Comparison of ENCODE assay signal across 12 cellular contexts in genomic region chr10:14039968-14040668, GRCh38.
DNase-seq lines count a peak whose midpoint lies in the region; ATAC-seq and TF ChIP-seq lines count a peak whose summit lies in the region.
"Had no signal": no experiment of that assay in that cellular context is flagged by ENCODE, and none has a peak within 500 bp of the region (broad histone marks: within the 10 kb centered on the region; RNA-seq: fewer than 3 reads in every experiment).

No MANE protein-coding gene starts in this region.

- POLR2A ChIA-PET in HEK293 (lab: Yijun Ruan, JAX), result no interaction called here

- H3K4me3 ChIP-seq in HEK293 (ENCODE audit: low read depth, low read length) (no peak overlapping the region), right lobe of liver (no peak overlapping the region)
- H3K4me3 ChIP-seq: cardiac muscle cell, gastrocnemius medialis, lung had no signal

- no peaks in the 10 kb centered on the region for H3K27me3 ChIP-seq in right lobe of liver
- H3K27me3 ChIP-seq: cardiac muscle cell, gastrocnemius medialis had no signal

- 56% methylated on average over 4 of the region's 4 CpGs for WGBS in right lobe of liver (ENCODE audit: insufficient coverage, low coverage, low lambda C conversion rate, missing lambda C conversion rate)

- H3K4me1 ChIP-seq in HEK293 (ENCODE audit: control insufficient read depth, insufficient read depth, low read length), result no peaks in the 10 kb centered on the region
- H3K4me1 ChIP-seq in right lobe of liver, result no peaks in the 10 kb centered on the region

- TF ChIP-seq POLR2A in erythroblast (IDR thresholded peaks at IDR 0.05; ENCODE audit: low read length), result no peak
- no peak for TF ChIP-seq POLR2A in right lobe of liver (IDR thresholded peaks at IDR 0.05)

- H3K27ac ChIP-seq in HEK293 (ENCODE audit: extremely low read depth, low read depth, low read length), result no peak overlapping the region
- H3K27ac ChIP-seq in right lobe of liver, result no peak overlapping the region
- H3K27ac ChIP-seq: cardiac muscle cell had no signal

- no peaks in the 10 kb centered on the region for H3K27me3 Mint-ChIP-seq in type B pancreatic cell

- H3K9me3 ChIP-seq in HEK293 (ENCODE audit: control insufficient read depth, insufficient read depth, low read depth, low read length) (no peaks in the 10 kb centered on the region), right lobe of liver (no peaks in the 10 kb centered on the region)
- H3K9me3 ChIP-seq: gastrocnemius medialis had no signal

- DNase-seq in erythroblast (lab: John Stamatoyannopoulos, UW), result peak; percentile 39 to 47
- no peak for DNase-seq in right lobe of liver
- no peak for DNase-seq in type B pancreatic cell (ENCODE audit: extremely low spot score, unreplicated experiment)
- DNase-seq in GF-D8 (lab: John Stamatoyannopoulos, UW), result no peak
- DNase-seq in CD1c-positive myeloid dendritic cell (ENCODE audit: extremely low spot score), result no peak
- DNase-seq in NCI-H510A (lab: John Stamatoyannopoulos, UW), result no peak
- DNase-seq: activated T-cell treated with anti-CD3 and anti-CD28 coated beads, Interleukin-2, amount 50 U/mL, for 1 hour; gastrocnemius medialis had no signal

- ATAC-seq in right lobe of liver (peak in 3 of 4 donors; percentile 33 to 51 (median 48)), HG03045 (IDR thresholded peaks at IDR 0.05; ENCODE audit: unreplicated experiment) (no peak)

- H3K27ac Mint-ChIP-seq in type B pancreatic cell, result peak overlapping the region; percentile 29

- H3K36me3 ChIP-seq in HEK293 (ENCODE audit: control insufficient read depth in 2 of 2, insufficient read depth in 1 of 2, low read length in 2 of 2) (no peaks in the 10 kb centered on the region), right lobe of liver (no peaks in the 10 kb centered on the region)
- H3K36me3 ChIP-seq: cardiac muscle cell, gastrocnemius medialis had no signal

- CTCF ChIA-PET in HEK293 (lab: Yijun Ruan, JAX), result interaction anchor here (0.6 to 0.7 kb wide), 2 partner anchors 29 to 61 kb away, joined by 3 read pairs; no protein-coding TSS in a partner anchor

- intact Hi-C loops in right lobe of liver (cut with DNase I), result no loop called here

- H3K4me3 Mint-ChIP-seq in type B pancreatic cell, result no peak overlapping the region

- peaks cover 14% of the 10 kb centered on the region for H3K4me1 Mint-ChIP-seq in type B pancreatic cell (ENCODE audit: unreplicated experiment)

- H3K9me3 Mint-ChIP-seq in type B pancreatic cell, result no peaks in the 10 kb centered on the region

- H3K36me3 Mint-ChIP-seq in type B pancreatic cell, result no peaks in the 10 kb centered on the region

- TF ChIP-seq CTCF in HEK293 (tag by site-specific recombination; IDR thresholded peaks at IDR 0.05), result no peak
- TF ChIP-seq CTCF in right lobe of liver (IDR thresholded peaks at IDR 0.05), result no peak
- no peak for TF ChIP-seq CTCF in type B pancreatic cell (conservative IDR thresholded peaks at IDR 0.05)

TF ChIP-seq in HEK293, 187 proteins besides CTCF, POLR2A, EP300 and RAD21:
- TF ChIP-seq ZNF292 (tag by site-specific recombination; IDR thresholded peaks at IDR 0.05; ENCODE audit: borderline replicate concordance, low read depth) (no peak), ZNF768 (tag by site-specific recombination; IDR thresholded peaks at IDR 0.05) (peak; percentile 66)

Comparison
In these comparisons a context has a peak if more than half of its experiments do, and no peak if none do; other contexts are left out.
1. DNase-seq: peak in erythroblast (2 of 2); none in right lobe of liver (0 of 3), type B pancreatic cell (single experiment), GF-D8 (single experiment), CD1c-positive myeloid dendritic cell (single experiment) and NCI-H510A (single experiment).